ENCODE assay signal across 17 cellular contexts in genomic region chr13:108037348-108037747, GRCh38.
DNase-seq lines count a peak whose midpoint lies in the region; TF ChIP-seq lines count a peak whose summit lies in the region.
"Had no signal": no experiment of that assay in that cellular context is flagged by ENCODE, and none has a peak within 500 bp of the region (broad histone marks: within the 10 kb centered on the region; RNA-seq: fewer than 3 reads in every experiment).

No MANE protein-coding gene starts in this region.

- dilution Hi-C loops in mammary epithelial cell (cut with HindIII; ENCODE audit: low sequenced_read_pairs) = no loop called here

- H4K20me1 ChIP-seq in mammary epithelial cell (ENCODE audit: insufficient read depth, low read length) = no peaks in the 10 kb centered on the region

- intact Hi-C loops in MCF 10A (cut with micrococcal nuclease) = no loop called here
- intact Hi-C loops in mammary epithelial cell (cut with micrococcal nuclease) = no loop called here

- no peaks in the 10 kb centered on the region for H3K9me3 ChIP-seq in mammary epithelial cell (replicated peaks; ENCODE audit: insufficient read depth, low read length)
- H3K9me3 ChIP-seq: A549 had no signal

- H3K27me3 ChIP-seq in mammary epithelial cell (ENCODE audit: insufficient read depth, low read length) = peaks cover 2% of the 10 kb centered on the region

- H3K4me1 ChIP-seq in mammary epithelial cell (ENCODE audit: insufficient read depth, low read length) = no peaks in the 10 kb centered on the region
- H3K4me1 ChIP-seq: A549 had no signal

- H2AFZ ChIP-seq in mammary epithelial cell (ENCODE audit: low read depth, low read length) = no peak overlapping the region

- H3K36me3 ChIP-seq in mammary epithelial cell (ENCODE audit: insufficient read depth, low read length) = no peaks in the 10 kb centered on the region

- 40% methylated on average over 1 of the region's 1 CpG for WGBS in mammary epithelial cell (ENCODE audit: low coverage, missing lambda C conversion rate)

- no peaks in the 10 kb centered on the region for H3K4me1 Mint-ChIP-seq in MCF 10A (ENCODE audit: insufficient read depth, unreplicated experiment)

- H3K9ac ChIP-seq in mammary epithelial cell (ENCODE audit: insufficient read depth, low read length) = no peak overlapping the region

- H3K4me2 ChIP-seq in mammary epithelial cell (ENCODE audit: insufficient read depth, low read depth, low read length) = no peak overlapping the region
- H3K4me2 ChIP-seq: A549 had no signal

- peak; percentile 22 for DNase-seq in MCF 10A (ENCODE audit: unreplicated experiment)
- DNase-seq in mammary epithelial cell = no peak
- peak; percentile 1 for DNase-seq in fibroblast of pulmonary artery (ENCODE audit: low read depth)
- peak; percentile 29 for DNase-seq in kidney glomerular epithelial cell (lab: John Stamatoyannopoulos, UW)
- DNase-seq in renal cortical epithelial cell (ENCODE audit: low read depth) = peak; percentile 66
- no peak for DNase-seq in SKM-1 treated with dmso at 0.1 percent for 144 hours (lab: John Stamatoyannopoulos, UW; ENCODE audit: unreplicated experiment)
- no peak for DNase-seq in superior temporal gyrus (ENCODE audit: extremely low spot score)
- DNase-seq in NCI-H82 treated with DMSO at 0.1 percent for 48 hours (lab: John Stamatoyannopoulos, UW; ENCODE audit: unreplicated experiment) = no peak
- DNase-seq: AML-193; CD4-positive, alpha-beta T cell; DMS153; DMS79; GDM1; H9 had no signal

- in situ Hi-C loops in mammary epithelial cell (cut with MboI; ENCODE audit: low sequenced_read_pairs in 2 of 2) = no loop called here

- no peak overlapping the region for H3K4me3 Mint-ChIP-seq in MCF 10A (ENCODE audit: unreplicated experiment)
- H3K4me3 Mint-ChIP-seq: CD4-positive, alpha-beta T cell; H9 had no signal

- no peaks in the 10 kb centered on the region for H3K79me2 ChIP-seq in mammary epithelial cell (ENCODE audit: insufficient read depth, low read length)

- no peak overlapping the region for H3K27ac Mint-ChIP-seq in MCF 10A (ENCODE audit: low read depth, unreplicated experiment)
- H3K27ac Mint-ChIP-seq: CD4-positive, alpha-beta T cell; H9 had no signal

- CTCF ChIA-PET in MCF 10A (lab: Yijun Ruan, JAX) (no interaction called here), mammary epithelial cell (lab: Charles Lee; ENCODE audit: low non-redundant PET) (no interaction called here)

- no peaks in the 10 kb centered on the region for H3K36me3 Mint-ChIP-seq in MCF 10A (ENCODE audit: insufficient read depth, unreplicated experiment)

- H3K27ac ChIP-seq in mammary epithelial cell (ENCODE audit: insufficient read depth, low read depth, low read length) = no peak overlapping the region
- H3K27ac ChIP-seq: 22Rv1, A549, C4-2B had no signal

- POLR2A ChIA-PET in MCF 10A (lab: Yijun Ruan, JAX) = interaction anchor here (1.3 kb wide), 1 partner anchor 9 kb away, joined by 6 read pairs; no protein-coding TSS in a partner anchor

- no TSS peak for BruUV-seq in MCF 10A (replicated peaks; lab: Mats Ljungman, UMichigan)
- BruUV-seq in mammary epithelial cell (replicated peaks; lab: Mats Ljungman, UMichigan) = no TSS peak

- TF ChIP-seq CTCF in MCF 10A (IDR thresholded peaks at IDR 0.05; ENCODE audit: unreplicated experiment) = no peak
- TF ChIP-seq CTCF in mammary epithelial cell (conservative IDR thresholded peaks at IDR 0.05 in 1 of 2, IDR thresholded peaks at IDR 0.05 in 1 of 2; ENCODE audit: extremely low read depth in 1 of 2, insufficient read depth in 1 of 2, low read depth in 1 of 2, low read length in 2 of 2) = no peak
- TF ChIP-seq CTCF in fibroblast of pulmonary artery (IDR thresholded peaks at IDR 0.05; ENCODE audit: low read length, missing control alignments) = no peak

- H3K9me3 Mint-ChIP-seq in MCF 10A (ENCODE audit: unreplicated experiment) = peaks cover 13% of the 10 kb centered on the region
- H3K9me3 Mint-ChIP-seq: H9 had no signal

- H3K4me3 ChIP-seq in mammary epithelial cell (replicated peaks in 1 of 3; ENCODE audit: insufficient read depth in 1 of 3, low read depth in 2 of 3, low read length in 3 of 3) (no peak overlapping the region), fibroblast of pulmonary artery (replicated peaks; ENCODE audit: low read depth, low read length) (no peak overlapping the region)
- H3K4me3 ChIP-seq: A549 had no signal

- no peaks in the 10 kb centered on the region for H3K27me3 Mint-ChIP-seq in MCF 10A (ENCODE audit: insufficient read depth, unreplicated experiment)
- H3K27me3 Mint-ChIP-seq: CD4-positive, alpha-beta T cell had no signal

Comparison
In these comparisons a context has a peak if more than half of its experiments do, and no peak if none do; other contexts are left out.
1. DNase-seq: peak in MCF 10A (single experiment), fibroblast of pulmonary artery (single experiment), kidney glomerular epithelial cell (single experiment) and renal cortical epithelial cell (single experiment); none in mammary epithelial cell (single experiment), SKM-1 treated with dmso at 0.1 percent for 144 hours (single experiment), superior temporal gyrus (single experiment) and NCI-H82 treated with DMSO at 0.1 percent for 48 hours (single experiment).